In the genomic region with DNA sequence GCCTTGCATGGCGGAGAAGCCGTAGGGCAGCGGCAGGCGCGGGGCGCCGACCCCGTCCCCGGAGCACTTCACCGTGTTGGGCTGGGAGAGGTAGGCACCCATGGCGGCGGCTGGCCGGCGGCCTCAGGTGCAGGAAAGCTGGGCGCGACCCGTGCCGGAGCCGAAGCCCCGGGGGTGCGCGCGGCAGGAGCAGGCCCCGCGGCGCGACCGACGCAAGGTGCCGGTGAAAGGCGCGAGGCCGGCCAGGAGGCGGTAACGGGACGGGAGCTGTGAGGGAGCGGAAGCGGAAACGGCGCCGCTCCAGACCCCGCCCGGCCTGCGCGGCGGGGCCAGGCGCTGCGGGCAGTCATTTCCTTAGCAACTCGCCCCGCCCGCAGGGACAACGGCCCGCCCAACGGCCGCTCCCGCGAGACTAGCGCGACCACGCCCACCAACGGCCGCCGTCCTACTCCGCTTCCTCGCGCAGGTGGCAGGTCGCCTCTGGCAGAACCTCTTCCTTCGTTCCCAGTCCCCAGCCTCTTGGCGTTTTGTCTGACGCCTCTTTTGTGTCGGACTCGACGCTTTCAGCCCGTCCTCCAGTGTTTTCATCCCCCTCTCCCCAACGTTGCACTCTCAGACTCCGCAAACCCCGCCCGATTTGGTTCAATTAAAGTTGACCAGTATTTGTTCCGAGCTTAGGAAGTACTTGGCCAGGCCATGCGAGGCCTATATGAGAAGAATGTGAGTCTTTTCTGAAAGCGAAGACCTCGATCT, we compare ENCODE assay signal across 2 cellular contexts.
A peak's percentile ranks its signal among the peaks of the same experiment; 100 is the strongest.
TF ChIP-seq lines count a peak whose summit lies in the region.

A gene with protein sequence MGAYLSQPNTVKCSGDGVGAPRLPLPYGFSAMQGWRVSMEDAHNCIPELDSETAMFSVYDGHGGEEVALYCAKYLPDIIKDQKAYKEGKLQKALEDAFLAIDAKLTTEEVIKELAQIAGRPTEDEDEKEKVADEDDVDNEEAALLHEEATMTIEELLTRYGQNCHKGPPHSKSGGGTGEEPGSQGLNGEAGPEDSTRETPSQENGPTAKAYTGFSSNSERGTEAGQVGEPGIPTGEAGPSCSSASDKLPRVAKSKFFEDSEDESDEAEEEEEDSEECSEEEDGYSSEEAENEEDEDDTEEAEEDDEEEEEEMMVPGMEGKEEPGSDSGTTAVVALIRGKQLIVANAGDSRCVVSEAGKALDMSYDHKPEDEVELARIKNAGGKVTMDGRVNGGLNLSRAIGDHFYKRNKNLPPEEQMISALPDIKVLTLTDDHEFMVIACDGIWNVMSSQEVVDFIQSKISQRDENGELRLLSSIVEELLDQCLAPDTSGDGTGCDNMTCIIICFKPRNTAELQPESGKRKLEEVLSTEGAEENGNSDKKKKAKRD (minus strand): TSS at position 271 of the 753 bp plus-strand sequence. CDS start 169 bp downstream, at position 102.

TF ChIP-seq in IMR-90, 13 proteins besides CTCF, POLR2A, EP300 and RAD21:
- TF ChIP-seq MXI1 (IDR thresholded peaks at IDR 0.05; ENCODE audit: borderline replicate concordance, low read depth, low read length) (peak; percentile 73; the same call in 1 of the 2 replicates), MAFK (IDR thresholded peaks at IDR 0.05; ENCODE audit: low read depth, low read length) (no peak), NFE2L2 (IDR thresholded peaks at IDR 0.05; ENCODE audit: low read depth, low read length) (no peak), CEBPB (IDR thresholded peaks at IDR 0.05; ENCODE audit: low read depth, low read length) (no peak), MAZ (IDR thresholded peaks at IDR 0.05; ENCODE audit: borderline replicate concordance, low read depth, low read length) (peak; percentile 92)

TF ChIP-seq in endothelial cell of umbilical vein, 7 proteins besides CTCF, POLR2A, EP300 and RAD21:
- TF ChIP-seq FOS (IDR thresholded peaks at IDR 0.05; ENCODE audit: borderline replicate concordance, insufficient read depth, low read length) (no peak), POLR2AphosphoS5 (IDR thresholded peaks at IDR 0.05; ENCODE audit: insufficient read depth, low read depth, low read length) (peak; percentile 99), GATA2 (IDR thresholded peaks at IDR 0.05; ENCODE audit: insufficient read depth, insufficient read length, low read depth, low read length) (no peak), EZH2 (IDR thresholded peaks at IDR 0.05; ENCODE audit: borderline replicate concordance, low read depth, low read length, severe bottlenecking) (no peak), JUN (IDR thresholded peaks at IDR 0.05; ENCODE audit: borderline replicate concordance, insufficient read depth, insufficient read length, low read depth) (no peak), MYC (IDR thresholded peaks at IDR 0.05; ENCODE audit: low read depth, low read length) (no peak)
- TF ChIP-seq, protein P1, sequence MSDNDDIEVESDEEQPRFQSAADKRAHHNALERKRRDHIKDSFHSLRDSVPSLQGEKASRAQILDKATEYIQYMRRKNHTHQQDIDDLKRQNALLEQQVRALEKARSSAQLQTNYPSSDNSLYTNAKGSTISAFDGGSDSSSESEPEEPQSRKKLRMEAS (IDR thresholded peaks at IDR 0.05; ENCODE audit: insufficient read depth, insufficient read length) = peak; percentile 1
